In genomic region chr1:61125263-61125662, GRCh38 we compare ENCODE assay signal across 21 cellular contexts. TPM values are rescaled to one million over a fixed set of nuclear protein-coding genes. Genes with fewer than 3 reads are reported as not detected.
A peak's percentile ranks its signal among the peaks of the same experiment; 100 is the strongest.
DNase-seq lines count a peak whose midpoint lies in the region; ATAC-seq and TF ChIP-seq lines count a peak whose summit lies in the region.
"Had no signal": no experiment of that assay in that cellular context is flagged by ENCODE, and none has a peak within 500 bp of the region (broad histone marks: within the 10 kb centered on the region; RNA-seq: fewer than 3 reads in every experiment).

No MANE protein-coding gene starts in this region.

- H3K27ac ChIP-seq in VCaP (peak overlapping the region; percentile 92), psoas muscle (peak overlapping the region; percentile 91)
- H3K27ac ChIP-seq: suprapubic skin had no signal

- H3K4me3 Mint-ChIP-seq in effector memory CD8-positive, alpha-beta T cell, result no peak overlapping the region
- H3K4me3 Mint-ChIP-seq: nephron progenitor cell, T-helper 17 cell had no signal

- H3K9me3 Mint-ChIP-seq in effector memory CD8-positive, alpha-beta T cell, result no peaks in the 10 kb centered on the region
- H3K9me3 Mint-ChIP-seq: nephron progenitor cell had no signal

- 15 to 20% (median 15%) methylated on average over 7 of the region's 7 CpGs for WGBS in psoas muscle, 3 donors

- TF ChIP-seq CTCF in VCaP (conservative IDR thresholded peaks at IDR 0.05) (no peak), psoas muscle (IDR thresholded peaks at IDR 0.05) (no peak)

- no peaks in the 10 kb centered on the region for H3K36me3 ChIP-seq in psoas muscle (ENCODE audit: insufficient read depth in 1 of 2, low read depth in 1 of 2)
- H3K36me3 ChIP-seq: suprapubic skin had no signal

- H3K36me3 Mint-ChIP-seq in effector memory CD8-positive, alpha-beta T cell (ENCODE audit: insufficient read depth), result no peaks in the 10 kb centered on the region

- no peak overlapping the region for H3K27ac Mint-ChIP-seq in effector memory CD8-positive, alpha-beta T cell
- H3K27ac Mint-ChIP-seq: nephron progenitor cell, T-helper 17 cell had no signal

- peak; percentile 54 to 63 (median 58) for ATAC-seq in psoas muscle
- no peak for ATAC-seq in activated CD4-positive, CD25-positive, alpha-beta regulatory T cell treated with anti-CD3 and anti-CD28 coated beads, Interleukin-2, amount 50 U/mL, for 24 hours
- ATAC-seq in effector memory CD8-positive, alpha-beta T cell (replicated peaks), result no peak
- ATAC-seq: sciatic nerve, T-helper 17 cell had no signal

- H3K4me1 Mint-ChIP-seq in effector memory CD8-positive, alpha-beta T cell (ENCODE audit: low read depth in 2 of 2), result peaks cover 2 to 3% of the 10 kb centered on the region in 2 donors
- H3K4me1 Mint-ChIP-seq: T-helper 17 cell had no signal

- no peaks in the 10 kb centered on the region for H3K27me3 Mint-ChIP-seq in effector memory CD8-positive, alpha-beta T cell

- no peaks in the 10 kb centered on the region for H3K9me3 ChIP-seq in psoas muscle
- H3K9me3 ChIP-seq: suprapubic skin had no signal

- intact Hi-C loops in psoas muscle (cut with DNase I), result loop anchor here in 1 of 2 donors (10.0 kb wide), 1 partner anchor 60 kb away; no protein-coding TSS in a partner anchor

- peak overlapping the region; percentile 54 for H3K4me3 ChIP-seq in psoas muscle
- H3K4me3 ChIP-seq: lung, suprapubic skin had no signal

- H3K4me1 ChIP-seq in psoas muscle, result peaks cover 62% of the 10 kb centered on the region

- DNase-seq in NCI-H1105 treated with DMSO at 0.1 percent for 48 hours (lab: John Stamatoyannopoulos, UW) (peak; percentile 65), globus pallidus (ENCODE audit: low spot score) (peak; percentile 69), psoas muscle (no peak), COLO829 (ENCODE audit: low spot score) (no peak), HK-2 (ENCODE audit: unreplicated experiment) (no peak)
- DNase-seq in effector memory CD8-positive, alpha-beta T cell, result no peak
- DNase-seq: activated CD4-positive, CD25-positive, alpha-beta regulatory T cell treated with anti-CD3 and anti-CD28 coated beads, Interleukin-2, amount 50 U/mL, for 72 hours; activated naive CD4-positive, alpha-beta T cell; COR-L47; foreskin fibroblast; IMR-90; MV-4-11; NCI-H2227 treated with DMSO at 0.1 percent for 48 hours; nephron progenitor cell; NK-92 treated with Interleukin-12 subunit alpha and Interleukin-12 subunit beta, amount 100 ng/mL, for 24 hours; T-helper 17 cell had no signal

- H3K27me3 ChIP-seq in psoas muscle (ENCODE audit: insufficient read depth in 3 of 3, low read length in 2 of 3), result no peaks in the 10 kb centered on the region
- H3K27me3 ChIP-seq: suprapubic skin had no signal

RNA-seq across cellular contexts. Expression of gene NFIA, which starts 42.9 kb away (rescaled TPM):
- total RNA-seq in psoas muscle, result 10 to 100 TPM; 30.6 to 42.7 (median 42.3) TPM
- polyA plus RNA-seq in psoas muscle, result 10 to 100 TPM in 1 of 3 donors, 1 to 10 TPM in 2; 4.0 to 11.7 (median 4.2) TPM

Comparison
In these comparisons a context has a peak if more than half of its experiments do, and no peak if none do; other contexts are left out.
1. DNase-seq: peak in NCI-H1105 treated with DMSO at 0.1 percent for 48 hours (single experiment) and globus pallidus (single experiment); none in psoas muscle (0 of 2), COLO829 (single experiment), effector memory CD8-positive, alpha-beta T cell (0 of 3) and HK-2 (single experiment).
2. ATAC-seq: peak in psoas muscle (4 of 4); none in activated CD4-positive, CD25-positive, alpha-beta regulatory T cell treated with anti-CD3 and anti-CD28 coated beads, Interleukin-2, amount 50 U/mL, for 24 hours (0 of 2) and effector memory CD8-positive, alpha-beta T cell (single experiment).